ENCODE assay signal across 7 cellular contexts in the genomic region with DNA sequence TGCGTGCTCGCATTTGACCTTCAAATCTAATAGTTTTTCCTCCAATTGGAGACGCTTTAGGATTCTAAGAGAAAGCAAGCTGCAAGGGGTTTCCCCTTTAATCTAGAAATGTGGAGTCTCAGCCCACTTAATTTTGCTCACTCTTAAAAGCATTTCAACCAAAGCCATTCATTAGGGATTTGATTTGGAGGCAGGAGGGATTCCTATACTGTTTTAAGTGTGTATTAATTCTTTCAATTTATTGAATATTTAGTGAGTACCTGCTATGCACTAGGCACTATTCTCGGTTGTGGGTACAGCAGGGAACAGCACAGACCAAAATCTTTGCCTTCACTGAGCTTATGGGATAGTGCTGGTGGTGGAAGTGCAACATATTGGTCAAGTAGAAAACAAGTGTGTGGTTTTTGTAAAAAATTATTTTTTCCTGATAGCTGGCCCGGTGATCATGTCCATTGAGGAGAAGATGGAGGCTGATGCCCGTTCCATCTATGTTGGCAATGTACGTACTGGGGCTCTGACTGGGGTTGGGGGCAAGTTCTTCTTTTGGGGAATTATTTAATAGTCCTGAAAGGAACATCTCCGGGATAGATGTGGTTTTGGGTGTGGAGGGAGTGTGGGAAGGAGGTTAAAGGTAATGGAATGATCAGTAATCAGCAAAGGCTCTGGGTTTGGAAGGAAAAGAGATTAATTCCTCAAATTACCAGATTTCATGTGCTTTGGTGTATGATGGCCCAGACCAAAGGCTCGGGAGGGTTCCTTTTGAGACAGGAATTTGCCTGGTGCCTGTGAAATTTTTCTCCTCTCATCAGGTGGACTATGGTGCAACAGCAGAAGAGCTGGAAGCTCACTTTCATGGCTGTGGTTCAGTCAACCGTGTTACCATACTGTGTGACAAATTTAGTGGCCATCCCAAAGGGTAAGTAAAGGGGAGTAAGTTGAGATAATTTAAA. TPM values are rescaled to one million over a fixed set of nuclear protein-coding genes. Genes with fewer than 3 reads are reported as not detected.
DNase-seq lines count a peak whose midpoint lies in the region; ATAC-seq and TF ChIP-seq lines count a peak whose summit lies in the region.

No MANE protein-coding gene starts in this region.

- H3K4me1 Mint-ChIP-seq in activated T-helper 2 cell treated with anti-CD3 and anti-CD28 coated beads, Interferon-gamma antibody, Interleukin-2, Interleukin-4, amounts not matched to agents 10 μg/mL and 5 μg/mL and 100 μg/mL, durations not matched to agents 14 hours and 24 hours and 36 hours (ENCODE audit: low read depth): peaks cover 23% of the 10 kb centered on the region
- peaks cover 36% of the 10 kb centered on the region for H3K4me1 Mint-ChIP-seq in stimulated activated memory B cell treated with anti-CD40 and anti-IgM and Interleukin-4, amounts not matched to agents 10 μg/mL and 1 μg/mL and 100 μg/mL, for 72 hours

- POLR2A ChIA-PET in HEK293T (lab: Yijun Ruan, JAX): interaction anchor here (0.7 to 8.9 kb wide), 18 partner anchors 11 to 792 kb away, joined by 3 to 256 read pairs (median 6); partner anchors contain the start of genes AP1G2, BCL2L2, CMTM5 and DCAF11

- no peaks in the 10 kb centered on the region for H3K27me3 ChIP-seq in HL-60 (ENCODE audit: insufficient read depth, poor library complexity, severe bottlenecking)
- H3K27me3 ChIP-seq in iPS-18a (ENCODE audit: control insufficient read depth, insufficient read depth, low read length): no peaks in the 10 kb centered on the region

- H3K27ac Mint-ChIP-seq in activated T-helper 2 cell treated with anti-CD3 and anti-CD28 coated beads, Interferon-gamma antibody, Interleukin-2, Interleukin-4, amounts not matched to agents 10 μg/mL and 5 μg/mL and 100 μg/mL, durations not matched to agents 14 hours and 24 hours and 36 hours: peak overlapping the region; percentile 84
- H3K27ac Mint-ChIP-seq in stimulated activated memory B cell treated with anti-CD40 and anti-IgM and Interleukin-4, amounts not matched to agents 10 μg/mL and 1 μg/mL and 100 μg/mL, for 72 hours: peak overlapping the region; percentile 96

- no peak for TF ChIP-seq CTCF in HL-60 (IDR thresholded peaks at IDR 0.05; ENCODE audit: insufficient read depth, low read length)

- H3K36me3 Mint-ChIP-seq in activated T-helper 2 cell treated with anti-CD3 and anti-CD28 coated beads, Interferon-gamma antibody, Interleukin-2, Interleukin-4, amounts not matched to agents 10 μg/mL and 5 μg/mL and 100 μg/mL, durations not matched to agents 14 hours and 24 hours and 36 hours (ENCODE audit: low read depth): peaks cover 54% of the 10 kb centered on the region
- peaks cover 46% of the 10 kb centered on the region for H3K36me3 Mint-ChIP-seq in stimulated activated memory B cell treated with anti-CD40 and anti-IgM and Interleukin-4, amounts not matched to agents 10 μg/mL and 1 μg/mL and 100 μg/mL, for 72 hours

- no peak for DNase-seq in HL-60 (ENCODE audit: low read depth in 1 of 2, low spot score in 1 of 2)
- no peak for DNase-seq in activated T-helper 2 cell treated with anti-CD3 and anti-CD28 coated beads, Interferon-gamma antibody, Interleukin-2, Interleukin-4, amounts not matched to agents 10 μg/mL and 5 μg/mL and 100 μg/mL, durations not matched to agents 14 hours and 24 hours and 36 hours (ENCODE audit: low spot score)
- no peak for DNase-seq in stimulated activated CD4-positive, alpha-beta T cell treated with anti-CD3 and anti-CD28 coated beads, Interleukin-4, amount 100 ng/mL, for 1 hour
- DNase-seq in SHP77 treated with DMSO at 0.1 percent for 48 hours (lab: John Stamatoyannopoulos, UW): no peak
- no peak for DNase-seq in HEK293T (ENCODE audit: extremely low spot score)

- peak overlapping the region; percentile 94 for H3K9ac ChIP-seq in iPS-18a (ENCODE audit: low read length)

- intact Hi-C loops in activated T-helper 2 cell treated with anti-CD3 and anti-CD28 coated beads, Interferon-gamma antibody, Interleukin-2, Interleukin-4, amounts not matched to agents 10 μg/mL and 5 μg/mL and 100 μg/mL, durations not matched to agents 14 hours and 24 hours and 36 hours (cut with micrococcal nuclease): loop anchor here (5.0 to 10.0 kb wide), 3 partner anchors 234 to 792 kb away; partner anchors contain the start of genes DCAF11, NRL, PRMT5 and THTPA

- no peaks in the 10 kb centered on the region for H3K27me3 Mint-ChIP-seq in activated T-helper 2 cell treated with anti-CD3 and anti-CD28 coated beads, Interferon-gamma antibody, Interleukin-2, Interleukin-4, amounts not matched to agents 10 μg/mL and 5 μg/mL and 100 μg/mL, durations not matched to agents 14 hours and 24 hours and 36 hours (ENCODE audit: low read depth)
- no peaks in the 10 kb centered on the region for H3K27me3 Mint-ChIP-seq in stimulated activated memory B cell treated with anti-CD40 and anti-IgM and Interleukin-4, amounts not matched to agents 10 μg/mL and 1 μg/mL and 100 μg/mL, for 72 hours

- peak overlapping the region; percentile 79 for H3K4me3 ChIP-seq in HL-60 (replicated peaks; ENCODE audit: insufficient read depth, low read length)
- H3K4me3 ChIP-seq in iPS-18a (ENCODE audit: low read length): peak overlapping the region; percentile 87

- peaks cover 22% of the 10 kb centered on the region for H3K4me1 ChIP-seq in iPS-18a (ENCODE audit: control insufficient read depth, low read depth, low read length)

- ATAC-seq in stimulated activated memory B cell treated with anti-CD40 and anti-IgM and Interleukin-4, amounts not matched to agents 10 μg/mL and 1 μg/mL and 100 μg/mL, for 72 hours: no peak

- H3K27ac ChIP-seq in HL-60 (replicated peaks): peak overlapping the region; percentile 93
- H3K27ac ChIP-seq in iPS-18a (ENCODE audit: low read length): peak overlapping the region; percentile 85

- no peaks in the 10 kb centered on the region for H3K9me3 Mint-ChIP-seq in activated T-helper 2 cell treated with anti-CD3 and anti-CD28 coated beads, Interferon-gamma antibody, Interleukin-2, Interleukin-4, amounts not matched to agents 10 μg/mL and 5 μg/mL and 100 μg/mL, durations not matched to agents 14 hours and 24 hours and 36 hours
- H3K9me3 Mint-ChIP-seq in stimulated activated memory B cell treated with anti-CD40 and anti-IgM and Interleukin-4, amounts not matched to agents 10 μg/mL and 1 μg/mL and 100 μg/mL, for 72 hours: peaks cover 8% of the 10 kb centered on the region

- CTCF ChIA-PET in HEK293T (lab: Yijun Ruan, JAX): interaction anchor here (0.6 to 2.6 kb wide), 6 partner anchors 16 to 216 kb away, joined by 3 to 13 read pairs (median 4); partner anchors contain the start of gene BCL2L2

- no peaks in the 10 kb centered on the region for H3K9me3 ChIP-seq in iPS-18a (ENCODE audit: control insufficient read depth, low read depth, low read length)

- H3K36me3 ChIP-seq in iPS-18a (ENCODE audit: control insufficient read depth, low read depth, low read length): peaks cover 36% of the 10 kb centered on the region

- H3K4me3 Mint-ChIP-seq in activated T-helper 2 cell treated with anti-CD3 and anti-CD28 coated beads, Interferon-gamma antibody, Interleukin-2, Interleukin-4, amounts not matched to agents 10 μg/mL and 5 μg/mL and 100 μg/mL, durations not matched to agents 14 hours and 24 hours and 36 hours (ENCODE audit: low read depth): peak overlapping the region; percentile 88
- H3K4me3 Mint-ChIP-seq in stimulated activated memory B cell treated with anti-CD40 and anti-IgM and Interleukin-4, amounts not matched to agents 10 μg/mL and 1 μg/mL and 100 μg/mL, for 72 hours: peak overlapping the region; percentile 93

TF ChIP-seq in HEK293T, 16 proteins besides CTCF, POLR2A, EP300 and RAD21:
- TF ChIP-seq NFRKB (IDR thresholded peaks at IDR 0.05): no peak
- no peak for TF ChIP-seq ZNF384 (IDR thresholded peaks at IDR 0.05)
- no peak for TF ChIP-seq FOXK2 (IDR thresholded peaks at IDR 0.05)
- no peak for TF ChIP-seq ARNT (IDR thresholded peaks at IDR 0.05)
- TF ChIP-seq FOXM1 (IDR thresholded peaks at IDR 0.05; ENCODE audit: borderline replicate concordance): no peak
- no peak for TF ChIP-seq LEF1 (IDR thresholded peaks at IDR 0.05; ENCODE audit: borderline replicate concordance)
- TF ChIP-seq HDGF (IDR thresholded peaks at IDR 0.05; ENCODE audit: borderline replicate concordance): no peak
- TF ChIP-seq BHLHE40 (IDR thresholded peaks at IDR 0.05; ENCODE audit: borderline replicate concordance): no peak
- no peak for TF ChIP-seq ELF4 (IDR thresholded peaks at IDR 0.05)
- TF ChIP-seq L3MBTL2 (conservative IDR thresholded peaks at IDR 0.05): no peak
- no peak for TF ChIP-seq TARDBP (IDR thresholded peaks at IDR 0.05)
- TF ChIP-seq FOXA1 (IDR thresholded peaks at IDR 0.05): no peak

RNA-seq across cellular contexts. Expression of gene PABPN1, which starts 1.6 kb away (rescaled TPM):
- total RNA-seq in activated T-helper 2 cell treated with anti-CD3 and anti-CD28 coated beads, Interferon-gamma antibody, Interleukin-2, Interleukin-4, amounts not matched to agents 10 μg/mL and 5 μg/mL and 100 μg/mL, durations not matched to agents 14 hours and 24 hours and 36 hours: 241 and 259 TPM in 2 replicates

RNA-seq across cellular contexts. Expression of gene BCL2L2, which starts 16.2 kb away (rescaled TPM):
- 9.3 and 10.1 TPM in 2 replicates for total RNA-seq in activated T-helper 2 cell treated with anti-CD3 and anti-CD28 coated beads, Interferon-gamma antibody, Interleukin-2, Interleukin-4, amounts not matched to agents 10 μg/mL and 5 μg/mL and 100 μg/mL, durations not matched to agents 14 hours and 24 hours and 36 hours

RNA-seq across cellular contexts. Expression of gene PPP1R3E, which starts 20.2 kb away (rescaled TPM):
- 20.3 and 21.3 TPM in 2 replicates for total RNA-seq in activated T-helper 2 cell treated with anti-CD3 and anti-CD28 coated beads, Interferon-gamma antibody, Interleukin-2, Interleukin-4, amounts not matched to agents 10 μg/mL and 5 μg/mL and 100 μg/mL, durations not matched to agents 14 hours and 24 hours and 36 hours

RNA-seq across cellular contexts. Expression of gene SLC22A17, which starts 29.8 kb away (rescaled TPM):
- total RNA-seq in activated T-helper 2 cell treated with anti-CD3 and anti-CD28 coated beads, Interferon-gamma antibody, Interleukin-2, Interleukin-4, amounts not matched to agents 10 μg/mL and 5 μg/mL and 100 μg/mL, durations not matched to agents 14 hours and 24 hours and 36 hours: 2.9 and 3.2 TPM in 2 replicates

RNA-seq across cellular contexts. Expression of gene HOMEZ, which starts 36.9 kb away (rescaled TPM):
- 13.3 and 13.7 TPM in 2 replicates for total RNA-seq in activated T-helper 2 cell treated with anti-CD3 and anti-CD28 coated beads, Interferon-gamma antibody, Interleukin-2, Interleukin-4, amounts not matched to agents 10 μg/mL and 5 μg/mL and 100 μg/mL, durations not matched to agents 14 hours and 24 hours and 36 hours
